Comparison of ENCODE assay signal across 1 cellular context in the genomic region with DNA sequence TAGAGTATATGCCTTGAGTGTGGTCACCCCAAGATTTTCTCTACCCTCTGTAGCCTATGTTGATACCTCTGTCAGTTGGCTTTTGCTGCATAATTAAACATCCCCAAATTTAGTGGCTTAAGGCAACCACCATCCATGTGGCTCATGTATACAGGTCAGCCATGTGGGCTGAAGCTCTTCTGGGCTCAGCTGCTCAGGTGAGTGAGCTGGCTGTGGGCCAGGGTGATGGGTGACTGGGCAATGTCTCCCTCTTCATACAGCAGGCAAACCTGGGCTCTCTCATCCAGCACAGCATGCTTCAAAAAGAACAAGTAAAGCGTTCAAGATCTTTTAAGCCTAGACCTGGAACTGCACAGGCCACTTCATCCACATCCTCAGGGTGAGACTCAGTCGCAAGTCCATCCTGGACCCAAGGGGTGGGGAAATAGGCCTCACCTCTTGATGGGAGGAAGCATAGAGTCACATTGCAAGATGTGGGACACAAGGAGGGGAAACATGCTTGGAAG.
TF ChIP-seq lines count a peak whose summit lies in the region.

No MANE protein-coding gene starts in this region.

TF ChIP-seq in IMR-90, 13 proteins besides CTCF, POLR2A, EP300 and RAD21 (continued from another document):
- TF ChIP-seq, protein P1, sequence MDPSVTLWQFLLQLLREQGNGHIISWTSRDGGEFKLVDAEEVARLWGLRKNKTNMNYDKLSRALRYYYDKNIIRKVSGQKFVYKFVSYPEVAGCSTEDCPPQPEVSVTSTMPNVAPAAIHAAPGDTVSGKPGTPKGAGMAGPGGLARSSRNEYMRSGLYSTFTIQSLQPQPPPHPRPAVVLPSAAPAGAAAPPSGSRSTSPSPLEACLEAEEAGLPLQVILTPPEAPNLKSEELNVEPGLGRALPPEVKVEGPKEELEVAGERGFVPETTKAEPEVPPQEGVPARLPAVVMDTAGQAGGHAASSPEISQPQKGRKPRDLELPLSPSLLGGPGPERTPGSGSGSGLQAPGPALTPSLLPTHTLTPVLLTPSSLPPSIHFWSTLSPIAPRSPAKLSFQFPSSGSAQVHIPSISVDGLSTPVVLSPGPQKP (IDR thresholded peaks at IDR 0.05; ENCODE audit: borderline replicate concordance, low read depth, low read length), result no peak
- TF ChIP-seq NFE2L2 (IDR thresholded peaks at IDR 0.05; ENCODE audit: low read depth, low read length), result no peak
- TF ChIP-seq MAFK (IDR thresholded peaks at IDR 0.05; ENCODE audit: low read depth, low read length), result no peak
- no peak for TF ChIP-seq FOS (IDR thresholded peaks at IDR 0.05; ENCODE audit: low read depth, low read length)
- TF ChIP-seq MXI1 (IDR thresholded peaks at IDR 0.05; ENCODE audit: borderline replicate concordance, low read depth, low read length), result no peak
